In genomic region chr4:8282742-8283141, GRCh38 we compare ENCODE assay signal across 21 cellular contexts. TPM values are rescaled to one million over a fixed set of nuclear protein-coding genes. Genes with fewer than 3 reads are reported as not detected.
"Had no signal": no experiment of that assay in that cellular context is flagged by ENCODE, and none has a peak within 500 bp of the region (broad histone marks: within the 10 kb centered on the region; RNA-seq: fewer than 3 reads in every experiment).

No MANE protein-coding gene starts in this region.

- H3K4me3 ChIP-seq: cardiac muscle cell, ovary, thyroid gland had no signal

- H3K27me3 ChIP-seq: cardiac muscle cell, ovary, thyroid gland had no signal

- ATAC-seq: effector memory CD8-positive, alpha-beta T cell had no signal

- FAIRE-seq: islet of Langerhans, urothelium cell line had no signal

- DNase-seq: activated CD4-positive, alpha-beta T cell treated with anti-CD3 and anti-CD28 coated beads for 1 hour; activated gamma-delta T cell treated with Interleukin-2 at 50 U/mL for 16 hours; activated naive CD8-positive, alpha-beta T cell treated with anti-CD3 and anti-CD28 coated beads for 36 hours; amniotic stem cell; effector memory CD8-positive, alpha-beta T cell; hippocampal formation; midbrain; stimulated activated CD4-positive, alpha-beta T cell treated with anti-CD3 and anti-CD28 coated beads, Interleukin-12 subunit alpha, Interleukin-12 subunit beta, amount 100 ng/mL, for 4 hours; stimulated activated CD4-positive, alpha-beta T cell treated with anti-CD3 and anti-CD28 coated beads, Interleukin-1b, Interleukin-23, amount 100 ng/mL, for 48 hours; stimulated activated CD8-positive, alpha-beta memory T cell treated with anti-CD3 and anti-CD28 coated beads, Interleukin-4, amount 100 ng/mL, for 48 hours; stimulated activated naive CD4-positive, alpha-beta T cell treated with Interleukin-2 at 50 U/mL for 16 hours; thyroid gland; WERI-Rb-1 had no signal

- H3K36me3 Mint-ChIP-seq: activated naive CD8-positive, alpha-beta T cell treated with anti-CD3 and anti-CD28 coated beads for 36 hours had no signal

- H3K4me3 Mint-ChIP-seq: activated naive CD8-positive, alpha-beta T cell treated with anti-CD3 and anti-CD28 coated beads for 36 hours; activated T-helper 1 cell treated with anti-CD3 and anti-CD28 coated beads, Interleukin-12 subunit alpha, Interleukin-12 subunit beta, Interleukin-2, Interleukin-4 antibody, amounts not matched to agents 30 ng/mL and 10 ng/mL and 1 ng/mL, durations not matched to agents 14 hours and 24 hours and 36 hours; effector memory CD8-positive, alpha-beta T cell had no signal

- H3K27ac Mint-ChIP-seq: activated naive CD8-positive, alpha-beta T cell treated with anti-CD3 and anti-CD28 coated beads for 36 hours; activated T-helper 1 cell treated with anti-CD3 and anti-CD28 coated beads, Interleukin-12 subunit alpha, Interleukin-12 subunit beta, Interleukin-2, Interleukin-4 antibody, amounts not matched to agents 30 ng/mL and 10 ng/mL and 1 ng/mL, durations not matched to agents 14 hours and 24 hours and 36 hours had no signal

- H3K36me3 ChIP-seq: cardiac muscle cell, ovary, thyroid gland, WERI-Rb-1 had no signal

- H3K27ac ChIP-seq: cardiac muscle cell, thyroid gland, WERI-Rb-1 had no signal

- H3K9me3 Mint-ChIP-seq: activated naive CD8-positive, alpha-beta T cell treated with anti-CD3 and anti-CD28 coated beads for 36 hours; activated T-helper 1 cell treated with anti-CD3 and anti-CD28 coated beads, Interleukin-12 subunit alpha, Interleukin-12 subunit beta, Interleukin-2, Interleukin-4 antibody, amounts not matched to agents 30 ng/mL and 10 ng/mL and 1 ng/mL, durations not matched to agents 14 hours and 24 hours and 36 hours; effector memory CD8-positive, alpha-beta T cell had no signal

- H3K27me3 Mint-ChIP-seq: activated naive CD8-positive, alpha-beta T cell treated with anti-CD3 and anti-CD28 coated beads for 36 hours had no signal

- H3K9me3 ChIP-seq: ovary, thyroid gland had no signal

- H3K4me1 Mint-ChIP-seq: activated naive CD8-positive, alpha-beta T cell treated with anti-CD3 and anti-CD28 coated beads for 36 hours had no signal

RNA-seq across cellular contexts. Expression of gene HTRA3, which starts 13.2 kb away (rescaled TPM):
- total RNA-seq: activated CD8-positive, alpha-beta memory T cell treated with anti-CD3 and anti-CD28 coated beads for 36 hours; activated naive CD8-positive, alpha-beta T cell treated with anti-CD3 and anti-CD28 coated beads for 36 hours; activated T-helper 1 cell treated with anti-CD3 and anti-CD28 coated beads, Interleukin-12 subunit alpha, Interleukin-12 subunit beta, Interleukin-2, Interleukin-4 antibody, amounts not matched to agents 30 ng/mL and 10 ng/mL and 1 ng/mL, durations not matched to agents 14 hours and 24 hours and 36 hours; T-helper 2 cell treated with Interferon-gamma antibody and Interleukin-4, amounts not matched to agents 100 ng/mL and 5 ng/mL, for 36 hours had no signal
- polyA plus RNA-seq: neural cell had no signal
